8 cellular contexts compared by ENCODE assay signal in the genomic region with DNA sequence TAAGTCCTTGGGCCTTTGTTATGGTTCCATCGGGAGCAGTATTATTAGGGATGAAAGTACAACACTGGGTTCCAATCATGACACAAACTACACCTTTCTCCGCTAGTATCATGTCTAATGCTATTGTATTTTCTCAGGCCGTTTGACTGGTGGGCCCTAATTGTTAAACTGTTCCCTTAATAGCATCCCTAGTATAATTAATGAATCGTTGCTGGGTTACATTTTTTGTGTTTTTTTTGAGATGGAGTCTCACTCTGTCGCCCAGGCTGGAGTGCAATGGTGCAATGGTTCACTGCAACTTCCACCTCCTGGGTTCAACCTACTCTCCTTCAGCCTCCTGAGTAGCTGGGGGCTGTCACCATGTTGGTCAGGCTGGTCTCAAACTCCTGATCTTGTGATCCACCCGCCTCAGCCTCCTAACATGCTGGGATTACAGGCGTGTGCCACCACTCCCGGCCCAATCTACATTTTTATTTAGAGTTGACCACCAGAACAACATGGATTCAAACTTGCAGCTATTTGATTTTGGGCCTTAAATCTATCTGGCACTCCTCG. TPM values are rescaled to one million over a fixed set of nuclear protein-coding genes. Genes with fewer than 3 reads are reported as not detected.
A peak's percentile ranks its signal among the peaks of the same experiment; 100 is the strongest.
DNase-seq lines count a peak whose midpoint lies in the region; ATAC-seq, FAIRE-seq and TF ChIP-seq lines count a peak whose summit lies in the region.

No MANE protein-coding gene starts in this region.

- no peaks in the 10 kb centered on the region for H3K27me3 Mint-ChIP-seq in activated T-cell treated with anti-CD3 and anti-CD28 coated beads, Interleukin-2, amount 50 U/mL, for 24 hours
- H3K27me3 Mint-ChIP-seq in activated B cell treated with CpG ODN at 0.5 μM for 24 hours (no peaks in the 10 kb centered on the region), glutamatergic neuron (ENCODE audit: unreplicated experiment) (peaks cover 19% of the 10 kb centered on the region)
- H3K27me3 Mint-ChIP-seq in stimulated activated naive CD8-positive, alpha-beta T cell treated with anti-CD3 and anti-CD28 coated beads, Interleukin-15, amount 100 ng/mL, for 72 hours: no peaks in the 10 kb centered on the region

- intact Hi-C loops in activated B cell treated with CpG ODN at 0.5 μM for 24 hours (cut with micrococcal nuclease): no loop called here
- intact Hi-C loops in kidney (cut with DNase I): no loop called here
- intact Hi-C loops in Right ventricle myocardium inferior (cut with DNase I): no loop called here

- peak overlapping the region; percentile 98 for H3K4me3 Mint-ChIP-seq in activated T-cell treated with anti-CD3 and anti-CD28 coated beads, Interleukin-2, amount 50 U/mL, for 24 hours
- H3K4me3 Mint-ChIP-seq in activated B cell treated with CpG ODN at 0.5 μM for 24 hours (peak overlapping the region; percentile 98), glutamatergic neuron (ENCODE audit: unreplicated experiment) (peak overlapping the region; percentile 99)
- peak overlapping the region; percentile 94 for H3K4me3 Mint-ChIP-seq in stimulated activated naive CD8-positive, alpha-beta T cell treated with anti-CD3 and anti-CD28 coated beads, Interleukin-15, amount 100 ng/mL, for 72 hours

- DNase-seq in activated T-cell treated with anti-CD3 and anti-CD28 coated beads, Interleukin-2, amount 50 U/mL, for 24 hours: no peak
- DNase-seq in activated T-cell treated with anti-CD3 and anti-CD28 coated beads for 4 hours (no peak), activated B cell treated with CpG ODN at 0.5 μM for 24 hours (no peak), glutamatergic neuron (no peak), kidney (no peak), Right ventricle myocardium inferior (ENCODE audit: missing footprints) (no peak), NCI-H2171 treated with DMSO at 0.1 percent for 48 hours (lab: John Stamatoyannopoulos, UW) (no peak)
- no peak for DNase-seq in stimulated activated naive CD8-positive, alpha-beta T cell treated with anti-CD3 and anti-CD28 coated beads, Interleukin-15, amount 100 ng/mL, for 72 hours

- TF ChIP-seq CTCF in activated B cell treated with CpG ODN at 0.5 μM for 24 hours (IDR thresholded peaks at IDR 0.05): no peak
- no peak for TF ChIP-seq CTCF in glutamatergic neuron (IDR thresholded peaks at IDR 0.05; ENCODE audit: partially characterized antibody, unreplicated experiment)
- no peak for TF ChIP-seq CTCF in kidney (IDR thresholded peaks at IDR 0.05; ENCODE audit: borderline replicate concordance, extremely low read depth, insufficient read depth)

- peaks cover 66% of the 10 kb centered on the region for H3K4me1 Mint-ChIP-seq in activated T-cell treated with anti-CD3 and anti-CD28 coated beads, Interleukin-2, amount 50 U/mL, for 24 hours (ENCODE audit: low read depth)
- peaks cover 82% of the 10 kb centered on the region for H3K4me1 Mint-ChIP-seq in activated B cell treated with CpG ODN at 0.5 μM for 24 hours
- peaks cover 37% of the 10 kb centered on the region for H3K4me1 Mint-ChIP-seq in glutamatergic neuron (ENCODE audit: low read depth, unreplicated experiment)
- peaks cover 74% of the 10 kb centered on the region for H3K4me1 Mint-ChIP-seq in stimulated activated naive CD8-positive, alpha-beta T cell treated with anti-CD3 and anti-CD28 coated beads, Interleukin-15, amount 100 ng/mL, for 72 hours

- peaks cover 95% of the 10 kb centered on the region for H3K36me3 Mint-ChIP-seq in activated T-cell treated with anti-CD3 and anti-CD28 coated beads, Interleukin-2, amount 50 U/mL, for 24 hours (ENCODE audit: low read depth)
- H3K36me3 Mint-ChIP-seq in activated B cell treated with CpG ODN at 0.5 μM for 24 hours (ENCODE audit: low read depth): peaks cover 92% of the 10 kb centered on the region
- peaks cover 71% of the 10 kb centered on the region for H3K36me3 Mint-ChIP-seq in glutamatergic neuron (ENCODE audit: unreplicated experiment)

- H3K27ac ChIP-seq in kidney (ENCODE audit: low read depth in 2 of 2, low read length in 2 of 2): no peak overlapping the region

- no peak for ATAC-seq in activated B cell treated with CpG ODN at 0.5 μM for 24 hours (ENCODE audit: low read depth)
- no peak for ATAC-seq in stimulated activated naive CD8-positive, alpha-beta T cell treated with anti-CD3 and anti-CD28 coated beads, Interleukin-15, amount 100 ng/mL, for 72 hours
- no peak for ATAC-seq in Right ventricle myocardium inferior

- CTCF ChIA-PET in activated B cell treated with CpG ODN at 0.5 μM for 24 hours (lab: Charles Lee): no interaction called here

- peaks cover 12% of the 10 kb centered on the region in 2 donors for H3K4me1 ChIP-seq in kidney (ENCODE audit: control insufficient read depth in 1 of 2, insufficient read depth in 1 of 2, low read depth in 1 of 2, low read length in 2 of 2)

- H3K36me3 ChIP-seq in kidney (ENCODE audit: control insufficient read depth in 1 of 2, insufficient read depth in 2 of 2, low read length in 2 of 2): peaks cover 59 to 71% of the 10 kb centered on the region in 2 donors

- peaks cover 20 to 41% of the 10 kb centered on the region in 2 donors for H3K9me3 ChIP-seq in kidney (ENCODE audit: control insufficient read depth in 1 of 2, low read length in 2 of 2)

- peak overlapping the region; percentile 100 for H3K27ac Mint-ChIP-seq in activated T-cell treated with anti-CD3 and anti-CD28 coated beads, Interleukin-2, amount 50 U/mL, for 24 hours
- H3K27ac Mint-ChIP-seq in activated B cell treated with CpG ODN at 0.5 μM for 24 hours (peak overlapping the region; percentile 98), glutamatergic neuron (ENCODE audit: unreplicated experiment) (peak overlapping the region; percentile 17)
- peak overlapping the region; percentile 73 to 82 for H3K27ac Mint-ChIP-seq in stimulated activated naive CD8-positive, alpha-beta T cell treated with anti-CD3 and anti-CD28 coated beads, Interleukin-15, amount 100 ng/mL, for 72 hours

- no peaks in the 10 kb centered on the region for H3K9me3 Mint-ChIP-seq in activated T-cell treated with anti-CD3 and anti-CD28 coated beads, Interleukin-2, amount 50 U/mL, for 24 hours
- H3K9me3 Mint-ChIP-seq in activated B cell treated with CpG ODN at 0.5 μM for 24 hours: peaks cover 50% of the 10 kb centered on the region
- H3K9me3 Mint-ChIP-seq in glutamatergic neuron (ENCODE audit: unreplicated experiment): peaks cover 46% of the 10 kb centered on the region
- peaks cover 18 to 30% of the 10 kb centered on the region in 2 donors for H3K9me3 Mint-ChIP-seq in stimulated activated naive CD8-positive, alpha-beta T cell treated with anti-CD3 and anti-CD28 coated beads, Interleukin-15, amount 100 ng/mL, for 72 hours

- FAIRE-seq in kidney (lab: Jason Lieb, UNC): no peak

- POLR2A ChIA-PET in activated B cell treated with CpG ODN at 0.5 μM for 24 hours (lab: Charles Lee): interaction anchor here (0.9 to 8.0 kb wide), 5 partner anchors 9 to 635 kb away, joined by 3 to 63 read pairs (median 7); no protein-coding TSS in a partner anchor

- H3K4me3 ChIP-seq in kidney (ENCODE audit: low read length in 2 of 2): no peak overlapping the region

- no peak overlapping the region for H3K9ac ChIP-seq in kidney (ENCODE audit: low read length in 2 of 2)

RNA-seq across cellular contexts. Expression of a gene that starts 4.1 kb away (rescaled TPM):
- 49.6 and 51.9 TPM in 2 replicates for total RNA-seq in activated B cell treated with CpG ODN at 0.5 μM for 24 hours
- 11.8 TPM for total RNA-seq in glutamatergic neuron (ENCODE audit: unreplicated experiment)
- 44.0 TPM for total RNA-seq in kidney
- polyA plus RNA-seq in kidney (ENCODE audit: insufficient read depth, low read depth, low replicate concordance): 8.0 TPM
- total RNA-seq in Right ventricle myocardium inferior: 21.0 TPM

Comparison
In these comparisons a context has a peak if more than half of its experiments do, and no peak if none do; other contexts are left out.
1. H3K27ac Mint-ChIP-seq: peak in every context shown above with its lines; median percentile 100 in activated T-cell treated with anti-CD3 and anti-CD28 coated beads, Interleukin-2, amount 50 U/mL, for 24 hours; 98 in activated B cell treated with CpG ODN at 0.5 μM for 24 hours; 78 in stimulated activated naive CD8-positive, alpha-beta T cell treated with anti-CD3 and anti-CD28 coated beads, Interleukin-15, amount 100 ng/mL, for 72 hours; 17 in glutamatergic neuron.